In genomic region chr10:93680414-93681047, GRCh38 we compare ENCODE assay signal across 8 cellular contexts. TPM values are rescaled to one million over a fixed set of nuclear protein-coding genes. Genes with fewer than 3 reads are reported as not detected.
DNase-seq lines count a peak whose midpoint lies in the region; ATAC-seq and TF ChIP-seq lines count a peak whose summit lies in the region.

No MANE protein-coding gene starts in this region.

- no peaks in the 10 kb centered on the region for H3K36me3 ChIP-seq in ovary

- peak; percentile 56 for DNase-seq in NCI-H510A treated with DMSO at 0.1 percent for 48 hours (lab: John Stamatoyannopoulos, UW)
- no peak for DNase-seq in NCI-H510A (lab: John Stamatoyannopoulos, UW)
- DNase-seq in NCI-H446 treated with DMSO at 0.1 percent for 48 hours (lab: John Stamatoyannopoulos, UW): peak; percentile 7
- peak; percentile 20 to 75 for DNase-seq in T47D (ENCODE audit: low read depth in 1 of 2, low spot score in 1 of 2)
- peak; percentile 30 for DNase-seq in midbrain (lab: John Stamatoyannopoulos, UW)
- DNase-seq in CD4-positive, alpha-beta T cell: no peak
- no peak for DNase-seq in ovary

- H3K9me3 ChIP-seq in CD4-positive, alpha-beta T cell (ENCODE audit: control insufficient read depth, low read length): no peaks in the 10 kb centered on the region
- H3K9me3 ChIP-seq in ovary: no peaks in the 10 kb centered on the region

- H3K4me3 ChIP-seq in ovary: no peak overlapping the region

- no peak overlapping the region for H3K4me3 Mint-ChIP-seq in CD4-positive, alpha-beta T cell

- ATAC-seq in CD4-positive, alpha-beta T cell (ENCODE audit: poor library complexity): no peak
- ATAC-seq in GM21381 (IDR thresholded peaks at IDR 0.05; ENCODE audit: unreplicated experiment): no peak

- no peak for TF ChIP-seq POLR2A in ovary (IDR thresholded peaks at IDR 0.05)

- H3K27ac ChIP-seq in CD4-positive, alpha-beta T cell (ENCODE audit: low read depth, low read length): no peak overlapping the region
- no peak overlapping the region for H3K27ac ChIP-seq in ovary

- no peak for TF ChIP-seq EP300 in ovary (IDR thresholded peaks at IDR 0.05)

- whole genome bisulfite sequencing in ovary, 3 donors: 60 to 62% (median 60%) methylated on average over 4 of the region's 4 CpGs

- POLR2A ChIA-PET in CD4-positive, alpha-beta T cell (lab: Charles Lee): no interaction called here

- H3K36me3 Mint-ChIP-seq in CD4-positive, alpha-beta T cell (ENCODE audit: low read depth): peaks cover 28% of the 10 kb centered on the region

- no peak for TF ChIP-seq CTCF in CD4-positive, alpha-beta T cell (IDR thresholded peaks at IDR 0.05)
- TF ChIP-seq CTCF in ovary (IDR thresholded peaks at IDR 0.05): no peak

- intact Hi-C loops in CD4-positive, alpha-beta T cell (cut with DNase I, micrococcal nuclease): no loop called here
- intact Hi-C loops in ovary (cut with DNase I): no loop called here

- no peaks in the 10 kb centered on the region for H3K4me1 ChIP-seq in ovary (ENCODE audit: insufficient read depth)

- CTCF ChIA-PET in CD4-positive, alpha-beta T cell (lab: Charles Lee): interaction anchor here (0.6 to 0.7 kb wide), 2 partner anchors 10 to 188 kb away, joined by 4 read pairs; no protein-coding TSS in a partner anchor

- in situ Hi-C loops in T47D (cut with HindIII; ENCODE audit: low pct_unique_long_range_greater_than_20kb, low sequenced_read_pairs): no loop called here

- no peaks in the 10 kb centered on the region for H3K4me1 Mint-ChIP-seq in CD4-positive, alpha-beta T cell (ENCODE audit: low read depth)

- H3K9me3 Mint-ChIP-seq in CD4-positive, alpha-beta T cell: no peaks in the 10 kb centered on the region

- H3K27me3 Mint-ChIP-seq in CD4-positive, alpha-beta T cell: no peaks in the 10 kb centered on the region

- H3K27me3 ChIP-seq in CD4-positive, alpha-beta T cell (ENCODE audit: control insufficient read depth, insufficient read depth, low read length): no peaks in the 10 kb centered on the region
- H3K27me3 ChIP-seq in ovary: no peaks in the 10 kb centered on the region

- H3K27ac Mint-ChIP-seq in CD4-positive, alpha-beta T cell: no peak overlapping the region

RNA-seq across cellular contexts. Expression of gene FRA10AC1, which starts 21.9 kb away (rescaled TPM):
- total RNA-seq in CD4-positive, alpha-beta T cell: 10 to 100 TPM in 1 of 2 experiments, 1 to 10 TPM in 1; 10.0 to 10.3 TPM
- 10 to 100 TPM; 12.2 to 25.7 (median 23.0) TPM for total RNA-seq in ovary
- 10 to 100 TPM; 12.7 to 25.8 TPM for polyA plus RNA-seq in ovary

Comparison
In these comparisons a context has a peak if more than half of its experiments do, and no peak if none do; other contexts are left out.
1. DNase-seq: peak in NCI-H510A treated with DMSO at 0.1 percent for 48 hours (single experiment), NCI-H446 treated with DMSO at 0.1 percent for 48 hours (single experiment), T47D (2 of 2) and midbrain (single experiment); none in NCI-H510A (single experiment), CD4-positive, alpha-beta T cell (0 of 10) and ovary (0 of 5).